11 cellular contexts compared by ENCODE assay signal in genomic region chr13:20997301-20998061, GRCh38.
DNase-seq lines count a peak whose midpoint lies in the region; ATAC-seq and TF ChIP-seq lines count a peak whose summit lies in the region.
"Had no signal": no experiment of that assay in that cellular context is flagged by ENCODE, and none has a peak within 500 bp of the region (broad histone marks: within the 10 kb centered on the region; RNA-seq: fewer than 3 reads in every experiment).

No MANE protein-coding gene starts in this region.

- ATAC-seq in PC-3 (no peak), HG03520 (IDR thresholded peaks at IDR 0.05; ENCODE audit: unreplicated experiment) (no peak)

- no peaks in the 10 kb centered on the region for H3K9me2 ChIP-seq in PC-3 (replicated peaks; ENCODE audit: low read length)

- no peaks in the 10 kb centered on the region; the same call in 1 of the 2 replicates for H3K36me3 ChIP-seq in PC-3 (ENCODE audit: low read depth, low read length)
- H3K36me3 ChIP-seq: pancreas had no signal

- CTCF ChIA-PET in PC-3 (lab: Charles Lee), result no interaction called here

- H3K4me3 ChIP-seq in PC-3 (ENCODE audit: low read length), result no peak overlapping the region
- H3K4me3 ChIP-seq: pancreas had no signal

- POLR2A ChIA-PET in PC-3 (lab: Charles Lee; ENCODE audit: unreplicated experiment), result no interaction called here

- no peak for TF ChIP-seq CTCF in AG09319 (IDR thresholded peaks at IDR 0.05; ENCODE audit: low read depth, low read length)
- TF ChIP-seq CTCF in PC-3 (conservative IDR thresholded peaks at IDR 0.05; ENCODE audit: low read depth, low read length), result no peak

- no peak overlapping the region for H2AFZ ChIP-seq in PC-3 (ENCODE audit: low read length)

- no TSS peak for BruUV-seq in PC-3 (replicated peaks; lab: Mats Ljungman, UMichigan)

- H4K20me1 ChIP-seq in PC-3 (ENCODE audit: low read length), result no peaks in the 10 kb centered on the region

- no peaks in the 10 kb centered on the region for H3F3A ChIP-seq in PC-3 (ENCODE audit: low read length, unreplicated experiment)

- peak; percentile 89 for DNase-seq in AG09319 (ENCODE audit: extremely low read depth, low read depth)
- DNase-seq in PC-3, result peak; percentile 7
- DNase-seq in fibroblast of peridontal ligament (ENCODE audit: extremely low read depth), result peak; percentile 97
- peak; percentile 80 for DNase-seq in non-pigmented ciliary epithelial cell (ENCODE audit: low read depth)
- DNase-seq in NK-92 treated with Interleukin-12 subunit alpha and Interleukin-12 subunit beta, amount 100 ng/mL, for 24 hours (lab: John Stamatoyannopoulos, UW), result no peak
- no peak for DNase-seq in activated naive CD4-positive, alpha-beta T cell treated with Interleukin-2 at 50 U/mL for 16 hours
- DNase-seq in LoVo (ENCODE audit: low spot score), result no peak
- DNase-seq: CD8-positive, alpha-beta memory T cell; NCI-H1092 treated with DMSO at 0.1 percent for 48 hours; pancreas had no signal

- H3K4me1 ChIP-seq in PC-3 (ENCODE audit: insufficient read depth, low read length), result no peaks in the 10 kb centered on the region
- H3K4me1 ChIP-seq: pancreas had no signal

- no peak overlapping the region for H3K9ac ChIP-seq in PC-3 (ENCODE audit: low read length)

- no peaks in the 10 kb centered on the region for H3K9me3 ChIP-seq in PC-3 (ENCODE audit: low read length)
- H3K9me3 ChIP-seq: pancreas had no signal

- H3K4me2 ChIP-seq in PC-3 (ENCODE audit: low read length), result no peak overlapping the region

- H3K79me2 ChIP-seq in PC-3 (ENCODE audit: low read length), result 0 out of 2 replicates have a peak, but pooled peaks cover 10% of the 10 kb centered on the region

- no peaks in the 10 kb centered on the region for H3K27me3 ChIP-seq in PC-3 (ENCODE audit: low read length)
- H3K27me3 ChIP-seq: pancreas had no signal

- intact Hi-C loops in PC-3 (cut with micrococcal nuclease), result no loop called here

- H3K27ac ChIP-seq in PC-3 (ENCODE audit: low read length), result no peak overlapping the region
- H3K27ac ChIP-seq: pancreas had no signal

Comparison
In these comparisons a context has a peak if more than half of its experiments do, and no peak if none do; other contexts are left out.
1. DNase-seq: peak in AG09319 (single experiment), PC-3 (single experiment), fibroblast of peridontal ligament (single experiment) and non-pigmented ciliary epithelial cell (single experiment); none in NK-92 treated with Interleukin-12 subunit alpha and Interleukin-12 subunit beta, amount 100 ng/mL, for 24 hours (single experiment), activated naive CD4-positive, alpha-beta T cell treated with Interleukin-2 at 50 U/mL for 16 hours (single experiment) and LoVo (single experiment).